Comparison of ENCODE assay signal across 9 cellular contexts in the genomic region with DNA sequence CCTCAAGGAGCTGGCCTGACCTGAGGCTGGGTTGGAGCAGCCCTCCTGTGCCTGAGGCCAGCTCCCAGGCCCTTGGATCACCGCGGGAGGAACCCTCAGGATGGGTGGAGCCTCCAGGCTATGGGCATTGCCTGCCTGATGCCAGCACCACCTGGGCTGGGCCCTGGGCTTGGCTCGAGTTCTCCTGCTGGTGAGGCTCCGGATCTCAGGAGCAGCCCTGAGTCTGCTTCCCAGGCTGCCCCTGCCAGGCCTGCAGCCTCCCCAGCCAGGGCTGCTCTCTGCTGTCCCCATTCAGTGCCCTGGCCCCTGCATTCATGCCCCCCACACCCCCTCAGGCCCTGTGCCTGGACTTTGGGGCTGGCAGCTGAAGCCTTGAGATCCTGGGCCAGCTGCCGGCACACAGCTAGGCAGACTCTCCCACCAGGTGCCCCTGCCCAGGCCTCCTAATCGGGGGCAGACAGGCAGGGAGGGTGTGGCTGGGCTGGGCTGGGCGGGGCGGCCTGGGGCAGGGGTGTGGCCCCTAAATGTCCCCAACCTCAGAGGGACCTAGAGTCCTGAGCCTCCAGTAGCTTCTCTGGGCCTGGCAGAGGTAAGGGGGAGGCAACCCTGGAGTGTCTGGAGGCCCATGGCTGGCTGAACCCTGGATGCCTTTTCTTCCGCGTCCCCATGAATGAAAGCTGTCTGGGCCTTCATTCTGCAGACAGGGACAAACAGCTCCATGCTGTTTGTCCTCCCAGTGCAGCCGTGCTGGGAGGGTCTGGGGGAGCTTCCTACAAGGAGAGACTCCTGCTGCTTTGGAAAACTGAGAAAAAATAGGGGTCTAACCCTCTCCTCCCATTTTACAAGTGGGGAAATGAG. TPM values are rescaled to one million over a fixed set of nuclear protein-coding genes. Genes with fewer than 3 reads are reported as not detected.
A peak's percentile ranks its signal among the peaks of the same experiment; 100 is the strongest.
DNase-seq lines count a peak whose midpoint lies in the region; ATAC-seq and TF ChIP-seq lines count a peak whose summit lies in the region.
"Had no signal": no experiment of that assay in that cellular context is flagged by ENCODE, and none has a peak within 500 bp of the region (broad histone marks: within the 10 kb centered on the region; RNA-seq: fewer than 3 reads in every experiment).

No MANE protein-coding gene starts in this region.

- no peak overlapping the region for H2AFZ ChIP-seq in hepatocyte

- H3K9me3 Mint-ChIP-seq in stimulated activated naive CD8-positive, alpha-beta T cell treated with anti-CD3 and anti-CD28 coated beads, Interleukin-15, amount 100 ng/mL, for 72 hours = no peaks in the 10 kb centered on the region

- peak overlapping the region; percentile 89 to 95 for H3K4me3 Mint-ChIP-seq in stimulated activated naive CD8-positive, alpha-beta T cell treated with anti-CD3 and anti-CD28 coated beads, Interleukin-15, amount 100 ng/mL, for 72 hours

- TF ChIP-seq CTCF in VCaP (conservative IDR thresholded peaks at IDR 0.05) (no peak), hepatocyte (IDR thresholded peaks at IDR 0.05; ENCODE audit: poor library complexity) (no peak)

- H3K4me1 Mint-ChIP-seq in stimulated activated naive CD8-positive, alpha-beta T cell treated with anti-CD3 and anti-CD28 coated beads, Interleukin-15, amount 100 ng/mL, for 72 hours = peaks cover 53% of the 10 kb centered on the region

- H3K36me3 ChIP-seq in hepatocyte (replicated peaks; ENCODE audit: insufficient read depth, low read depth) = no peaks in the 10 kb centered on the region

- H3K9me3 ChIP-seq in hepatocyte (ENCODE audit: low read depth) = no peaks in the 10 kb centered on the region

- peaks cover 38% of the 10 kb centered on the region for H3K4me1 ChIP-seq in hepatocyte (ENCODE audit: insufficient read depth)

- WGBS in hepatocyte (ENCODE audit: low lambda C conversion rate, missing lambda C conversion rate) = 82% methylated on average over 11 of the region's 11 CpGs

- H3K4me3 ChIP-seq in hepatocyte = no peak overlapping the region

- no peaks in the 10 kb centered on the region for H3K9me2 ChIP-seq in hepatocyte (replicated peaks; ENCODE audit: insufficient read depth)

- peaks cover 13% of the 10 kb centered on the region for H3K79me2 ChIP-seq in hepatocyte

- H3K27me3 ChIP-seq in hepatocyte = no peaks in the 10 kb centered on the region

- H3K27ac ChIP-seq in VCaP = peak overlapping the region; percentile 66; the same call in 1 of the 2 replicates
- H3K27ac ChIP-seq in hepatocyte = peak overlapping the region; percentile 87

- no peak for ATAC-seq in stimulated activated naive CD8-positive, alpha-beta T cell treated with anti-CD3 and anti-CD28 coated beads, Interleukin-15, amount 100 ng/mL, for 72 hours

- peak overlapping the region; percentile 91 to 97 for H3K27ac Mint-ChIP-seq in stimulated activated naive CD8-positive, alpha-beta T cell treated with anti-CD3 and anti-CD28 coated beads, Interleukin-15, amount 100 ng/mL, for 72 hours

- peak overlapping the region; percentile 95 for H3K4me2 ChIP-seq in hepatocyte

- no peaks in the 10 kb centered on the region for H4K20me1 ChIP-seq in hepatocyte (ENCODE audit: insufficient read depth, poor library complexity, severe bottlenecking)

- H3K27me3 Mint-ChIP-seq in stimulated activated naive CD8-positive, alpha-beta T cell treated with anti-CD3 and anti-CD28 coated beads, Interleukin-15, amount 100 ng/mL, for 72 hours = no peaks in the 10 kb centered on the region

- DNase-seq in NCI-H2196 (lab: John Stamatoyannopoulos, UW; ENCODE audit: unreplicated experiment) = peak; percentile 22
- no peak for DNase-seq in NCI-H2196 treated with DMSO at 0.1 percent for 48 hours (lab: John Stamatoyannopoulos, UW; ENCODE audit: unreplicated experiment)
- DNase-seq in hepatocyte (ENCODE audit: low spot score) = no peak
- DNase-seq in stimulated activated naive CD8-positive, alpha-beta T cell treated with anti-CD3 and anti-CD28 coated beads, Interleukin-15, amount 100 ng/mL, for 72 hours = no peak
- no peak for DNase-seq in cerebellar nuclear complex (lab: John Stamatoyannopoulos, UW)
- DNase-seq in SW480 (ENCODE audit: low spot score) = no peak
- no peak for DNase-seq in Kasumi-1 (lab: John Stamatoyannopoulos, UW)

RNA-seq across cellular contexts. Expression of gene PIGQ, which starts 1.1 kb away (rescaled TPM):
- 26.7 and 30.0 TPM in 2 replicates for total RNA-seq in hepatocyte
- 58.6 and 64.6 TPM in 2 replicates for polyA plus RNA-seq in hepatocyte

RNA-seq across cellular contexts. Expression of gene NHLRC4, which starts 1.8 kb away (rescaled TPM):
- total RNA-seq in hepatocyte = 1.0 and 1.2 TPM in 2 replicates
- polyA plus RNA-seq in hepatocyte = 0.25 and 1.7 TPM in 2 replicates

RNA-seq across cellular contexts. Expression of gene PRR35, which starts 8.4 kb away (rescaled TPM):
- total RNA-seq in hepatocyte = not detected in 2 replicates
- polyA plus RNA-seq in hepatocyte = not detected in 2 replicates
- total RNA-seq: fibroblast of villous mesenchyme had no signal

RNA-seq across cellular contexts. Expression of gene RAB40C, which starts 21.2 kb away (rescaled TPM):
- total RNA-seq in hepatocyte = 28.4 and 30.2 TPM in 2 replicates
- polyA plus RNA-seq in hepatocyte = 30.8 and 32.7 TPM in 2 replicates

RNA-seq across cellular contexts. Expression of gene CAPN15, which starts 41.1 kb away (rescaled TPM):
- total RNA-seq in hepatocyte = 41.7 and 51.0 TPM in 2 replicates
- 42.7 and 47.9 TPM in 2 replicates for polyA plus RNA-seq in hepatocyte
